26 cellular contexts compared by ENCODE assay signal in the genomic region with DNA sequence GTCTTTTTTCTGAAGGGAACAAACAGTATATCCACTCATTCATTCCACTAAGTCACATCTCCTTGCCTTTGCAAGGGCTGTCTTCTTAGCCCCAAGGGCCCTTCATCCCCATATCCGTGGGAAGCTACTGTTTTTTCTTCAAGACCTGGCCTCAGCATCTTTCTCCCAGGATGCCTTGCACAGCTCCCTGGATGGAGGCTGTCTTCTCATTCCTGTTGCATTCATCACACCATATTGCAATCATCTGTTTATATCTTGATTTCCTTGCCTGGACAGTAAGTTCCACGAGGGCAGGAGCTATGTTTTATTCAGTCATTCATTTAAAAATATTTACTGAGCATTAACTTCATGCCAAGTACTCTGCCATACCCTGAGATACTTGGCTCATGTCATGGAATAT. TPM values are rescaled to one million over a fixed set of nuclear protein-coding genes. Genes with fewer than 3 reads are reported as not detected.
DNase-seq lines count a peak whose midpoint lies in the region; ATAC-seq, FAIRE-seq and TF ChIP-seq lines count a peak whose summit lies in the region.
"Had no signal": no experiment of that assay in that cellular context is flagged by ENCODE, and none has a peak within 500 bp of the region (broad histone marks: within the 10 kb centered on the region; RNA-seq: fewer than 3 reads in every experiment).

No MANE protein-coding gene starts in this region.

- FAIRE-seq in bronchial epithelial cell (lab: Jason Lieb, UNC), result no peak

- no peak overlapping the region for H3K4me3 ChIP-seq in bronchial epithelial cell (ENCODE audit: low read depth, low read length)
- H3K4me3 ChIP-seq: body of pancreas, lung, MG63, psoas muscle, skin epidermis, upper lobe of left lung had no signal

- H3K36me3 ChIP-seq in bronchial epithelial cell (ENCODE audit: control insufficient read depth, insufficient read depth, low read length), result no peaks in the 10 kb centered on the region
- H3K36me3 ChIP-seq: BE2C, MG63, upper lobe of left lung had no signal

- H3K27me3 ChIP-seq in bronchial epithelial cell (ENCODE audit: control insufficient read depth, insufficient read depth, low read length), result peaks cover 8% of the 10 kb centered on the region
- H3K27me3 ChIP-seq: BE2C, body of pancreas, MG63, upper lobe of left lung had no signal

- ATAC-seq in GM21576 (IDR thresholded peaks at IDR 0.05; ENCODE audit: unreplicated experiment) (no peak), HG03521 (IDR thresholded peaks at IDR 0.05; ENCODE audit: unreplicated experiment) (no peak)
- ATAC-seq: body of pancreas, psoas muscle had no signal

- TF ChIP-seq CTCF in bronchial epithelial cell (IDR thresholded peaks at IDR 0.05; ENCODE audit: insufficient read depth, low read length, severe bottlenecking), result no peak

- DNase-seq in AG08395 (ENCODE audit: low spot score) (peak; percentile 63), HCEC 1CT (peak; percentile 52), bronchial epithelial cell (ENCODE audit: low read depth) (peak; percentile 37), hepatic stellate cell (ENCODE audit: low spot score) (peak; percentile 35), NCI-H128 (lab: John Stamatoyannopoulos, UW; ENCODE audit: unreplicated experiment) (no peak)
- no peak for DNase-seq in activated CD4-positive, alpha-beta T cell treated with anti-CD3 and anti-CD28 coated beads for 48 hours
- DNase-seq: 8988T; activated CD4-positive, alpha-beta T cell treated with anti-CD3 and anti-CD28 coated beads, Interleukin-2, amount 10 ng/mL, durations not matched to agents 7 days and 5 days; activated naive CD8-positive, alpha-beta T cell treated with anti-CD3 and anti-CD28 coated beads, Interleukin-2, amount 10 ng/mL, durations not matched to agents 7 days and 5 days; BE2C; body of pancreas; DMS153; effector CD4-positive, alpha-beta T cell; glutamatergic neuron; kidney glomerular epithelial cell; MG63; NCI-H1417; NCI-H446; Right ventricle myocardium superior; stimulated activated CD4-positive, alpha-beta T cell treated with anti-CD3 and anti-CD28 coated beads, Interleukin-2, amount 100 ng/mL, for 24 hours; upper lobe of left lung had no signal

RNA-seq across cellular contexts. Expression of a gene that starts 29.3 kb away (rescaled TPM):
- 85.3 and 161 TPM in 2 replicates for total RNA-seq in bronchial epithelial cell

Comparison
In these comparisons a context has a peak if more than half of its experiments do, and no peak if none do; other contexts are left out.
1. DNase-seq: peak in AG08395 (single experiment), HCEC 1CT (single experiment), bronchial epithelial cell (single experiment) and hepatic stellate cell (single experiment); none in NCI-H128 (single experiment) and activated CD4-positive, alpha-beta T cell treated with anti-CD3 and anti-CD28 coated beads for 48 hours (single experiment).